Comparison of ENCODE assay signal across 1 cellular context in the genomic region with DNA sequence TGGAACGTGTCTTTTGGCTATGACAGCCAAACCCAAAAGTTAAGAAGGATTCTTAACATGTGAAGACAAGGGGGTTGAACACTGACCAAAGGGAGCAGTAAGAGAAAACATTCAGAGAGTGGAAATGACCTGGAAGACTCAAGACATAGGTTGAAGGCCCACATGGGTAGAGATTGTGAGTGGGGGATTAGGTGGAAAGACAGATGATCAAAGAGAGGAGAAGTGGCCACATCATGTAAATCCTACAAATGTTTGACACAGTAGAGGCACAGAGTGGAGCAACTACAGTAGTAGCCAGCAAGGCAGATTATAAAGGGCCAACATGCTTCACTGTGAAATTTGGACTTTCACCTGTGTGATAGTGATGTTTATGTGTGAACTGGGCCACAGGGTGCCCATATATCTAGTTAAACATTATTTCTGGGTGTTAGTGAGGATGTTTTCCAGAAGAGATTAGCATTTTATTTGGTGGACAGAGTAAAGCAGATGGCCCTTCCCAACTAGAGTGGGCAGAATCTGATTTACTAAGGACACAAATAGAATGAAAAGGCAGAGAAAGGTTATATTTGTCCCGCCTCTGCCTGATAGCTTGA.
TF ChIP-seq lines count a peak whose summit lies in the region.

No MANE protein-coding gene starts in this region.

TF ChIP-seq in liver, 16 proteins besides CTCF, POLR2A, EP300 and RAD21 (continued from another document):
- TF ChIP-seq, protein P1, sequence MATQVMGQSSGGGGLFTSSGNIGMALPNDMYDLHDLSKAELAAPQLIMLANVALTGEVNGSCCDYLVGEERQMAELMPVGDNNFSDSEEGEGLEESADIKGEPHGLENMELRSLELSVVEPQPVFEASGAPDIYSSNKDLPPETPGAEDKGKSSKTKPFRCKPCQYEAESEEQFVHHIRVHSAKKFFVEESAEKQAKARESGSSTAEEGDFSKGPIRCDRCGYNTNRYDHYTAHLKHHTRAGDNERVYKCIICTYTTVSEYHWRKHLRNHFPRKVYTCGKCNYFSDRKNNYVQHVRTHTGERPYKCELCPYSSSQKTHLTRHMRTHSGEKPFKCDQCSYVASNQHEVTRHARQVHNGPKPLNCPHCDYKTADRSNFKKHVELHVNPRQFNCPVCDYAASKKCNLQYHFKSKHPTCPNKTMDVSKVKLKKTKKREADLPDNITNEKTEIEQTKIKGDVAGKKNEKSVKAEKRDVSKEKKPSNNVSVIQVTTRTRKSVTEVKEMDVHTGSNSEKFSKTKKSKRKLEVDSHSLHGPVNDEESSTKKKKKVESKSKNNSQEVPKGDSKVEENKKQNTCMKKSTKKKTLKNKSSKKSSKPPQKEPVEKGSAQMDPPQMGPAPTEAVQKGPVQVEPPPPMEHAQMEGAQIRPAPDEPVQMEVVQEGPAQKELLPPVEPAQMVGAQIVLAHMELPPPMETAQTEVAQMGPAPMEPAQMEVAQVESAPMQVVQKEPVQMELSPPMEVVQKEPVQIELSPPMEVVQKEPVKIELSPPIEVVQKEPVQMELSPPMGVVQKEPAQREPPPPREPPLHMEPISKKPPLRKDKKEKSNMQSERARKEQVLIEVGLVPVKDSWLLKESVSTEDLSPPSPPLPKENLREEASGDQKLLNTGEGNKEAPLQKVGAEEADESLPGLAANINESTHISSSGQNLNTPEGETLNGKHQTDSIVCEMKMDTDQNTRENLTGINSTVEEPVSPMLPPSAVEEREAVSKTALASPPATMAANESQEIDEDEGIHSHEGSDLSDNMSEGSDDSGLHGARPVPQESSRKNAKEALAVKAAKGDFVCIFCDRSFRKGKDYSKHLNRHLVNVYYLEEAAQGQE (IDR thresholded peaks at IDR 0.05) = no peak
- TF ChIP-seq, protein P2, sequence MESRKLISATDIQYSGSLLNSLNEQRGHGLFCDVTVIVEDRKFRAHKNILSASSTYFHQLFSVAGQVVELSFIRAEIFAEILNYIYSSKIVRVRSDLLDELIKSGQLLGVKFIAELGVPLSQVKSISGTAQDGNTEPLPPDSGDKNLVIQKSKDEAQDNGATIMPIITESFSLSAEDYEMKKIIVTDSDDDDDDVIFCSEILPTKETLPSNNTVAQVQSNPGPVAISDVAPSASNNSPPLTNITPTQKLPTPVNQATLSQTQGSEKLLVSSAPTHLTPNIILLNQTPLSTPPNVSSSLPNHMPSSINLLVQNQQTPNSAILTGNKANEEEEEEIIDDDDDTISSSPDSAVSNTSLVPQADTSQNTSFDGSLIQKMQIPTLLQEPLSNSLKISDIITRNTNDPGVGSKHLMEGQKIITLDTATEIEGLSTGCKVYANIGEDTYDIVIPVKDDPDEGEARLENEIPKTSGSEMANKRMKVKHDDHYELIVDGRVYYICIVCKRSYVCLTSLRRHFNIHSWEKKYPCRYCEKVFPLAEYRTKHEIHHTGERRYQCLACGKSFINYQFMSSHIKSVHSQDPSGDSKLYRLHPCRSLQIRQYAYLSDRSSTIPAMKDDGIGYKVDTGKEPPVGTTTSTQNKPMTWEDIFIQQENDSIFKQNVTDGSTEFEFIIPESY (IDR thresholded peaks at IDR 0.05) = no peak
- TF ChIP-seq HNF4A (conservative IDR thresholded peaks at IDR 0.05) (peak; percentile 78 to 87), FOXA1 (IDR thresholded peaks at IDR 0.05) (no peak), TAF1 (conservative IDR thresholded peaks at IDR 0.05) (no peak), GABPA (IDR thresholded peaks at IDR 0.05 in 1 of 2, conservative IDR thresholded peaks at IDR 0.05 in 1 of 2) (no peak), EGR1 (IDR thresholded peaks at IDR 0.05; ENCODE audit: low read depth in 2 of 2) (no peak), HNF4G (IDR thresholded peaks at IDR 0.05) (no peak), FOXA2 (IDR thresholded peaks at IDR 0.05) (peak; percentile 46), YY1 (IDR thresholded peaks at IDR 0.05) (peak; percentile 49)
- TF ChIP-seq, protein P3, sequence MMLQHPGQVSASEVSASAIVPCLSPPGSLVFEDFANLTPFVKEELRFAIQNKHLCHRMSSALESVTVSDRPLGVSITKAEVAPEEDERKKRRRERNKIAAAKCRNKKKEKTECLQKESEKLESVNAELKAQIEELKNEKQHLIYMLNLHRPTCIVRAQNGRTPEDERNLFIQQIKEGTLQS (IDR thresholded peaks at IDR 0.05) = no peak
